Comparison of ENCODE assay signal across 25 cellular contexts in the genomic region with DNA sequence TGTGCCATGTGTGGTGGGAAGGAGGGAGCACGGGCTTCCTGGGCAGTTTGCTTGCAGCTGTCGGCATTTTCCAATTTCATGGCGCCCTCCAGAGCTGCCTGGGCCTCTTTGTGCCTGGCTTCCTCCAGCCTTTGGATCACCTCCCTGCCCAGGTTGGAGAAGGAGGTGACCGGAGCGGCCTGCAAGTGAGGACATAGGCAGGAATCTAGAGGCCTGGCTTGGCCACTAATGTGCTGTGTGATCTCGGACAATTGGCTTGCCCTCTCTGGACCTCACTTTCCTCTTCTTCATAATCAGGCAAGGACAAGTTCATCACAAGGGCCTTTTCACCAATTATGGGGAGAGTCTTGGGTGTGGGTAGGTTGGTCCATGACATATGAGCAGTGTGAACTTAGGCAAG.
"Had no signal": no experiment of that assay in that cellular context is flagged by ENCODE, and none has a peak within 500 bp of the region (broad histone marks: within the 10 kb centered on the region; RNA-seq: fewer than 3 reads in every experiment).

No MANE protein-coding gene starts in this region.

- H3K4me3 ChIP-seq: dorsolateral prefrontal cortex, gastrocnemius medialis, lung, mucosa of descending colon, psoas muscle, smooth muscle cell, testis, tibial artery, upper lobe of left lung had no signal

- H3K27ac ChIP-seq: dorsolateral prefrontal cortex, epithelial cell of prostate, gastrocnemius medialis, psoas muscle, testis, tibial artery, upper lobe of left lung had no signal

- ATAC-seq: esophagus mucosa; gastrocnemius medialis; left lobe of liver; mucosa of descending colon; natural killer cell treated with Interleukin-12 subunit alpha and Interleukin-12 subunit beta and Interleukin-15 and Interleukin-18, amount 100 ng/mL, for 72 hours; psoas muscle; right cardiac atrium; stimulated activated naive CD8-positive, alpha-beta T cell treated with anti-CD3 and anti-CD28 coated beads, Interleukin-15, amount 100 ng/mL, for 72 hours had no signal

- DNase-seq: dorsolateral prefrontal cortex; effector CD4-positive, alpha-beta T cell; foreskin fibroblast; gastrocnemius medialis; kidney; mucosa of descending colon; naive B cell; psoas muscle; right cardiac atrium; stimulated activated CD4-positive, alpha-beta T cell treated with anti-CD3 and anti-CD28 coated beads, Interleukin-12 subunit alpha, Interleukin-12 subunit beta, amount 100 ng/mL, for 4 hours; stimulated activated CD4-positive, alpha-beta T cell treated with anti-CD3 and anti-CD28 coated beads, Interleukin-1b, Interleukin-23, amount 100 ng/mL, for 48 hours; stimulated activated CD4-positive, alpha-beta T cell treated with anti-CD3 and anti-CD28 coated beads, Interleukin-4, amount 100 ng/mL, for 1 hour; stimulated activated CD8-positive, alpha-beta memory T cell treated with anti-CD3 and anti-CD28 coated beads, Interleukin-4, amount 100 ng/mL, for 48 hours; stimulated activated naive CD4-positive, alpha-beta T cell; stimulated activated naive CD8-positive, alpha-beta T cell treated with anti-CD3 and anti-CD28 coated beads, Interleukin-15, amount 100 ng/mL, for 72 hours; testis had no signal

- H3K9me3 ChIP-seq: testis had no signal

- H3K4me2 ChIP-seq: smooth muscle cell had no signal

- FAIRE-seq: colon, kidney had no signal

- H3K27me3 ChIP-seq: gastrocnemius medialis, testis, upper lobe of left lung had no signal

- H3K36me3 ChIP-seq: gastrocnemius medialis, tibial artery, upper lobe of left lung had no signal

- H3K4me1 ChIP-seq: gastrocnemius medialis, psoas muscle, testis, tibial artery, upper lobe of left lung had no signal
